ENCODE assay signal across 15 cellular contexts in genomic region chr2:231356474-231356849, GRCh38.
"Had no signal": no experiment of that assay in that cellular context is flagged by ENCODE, and none has a peak within 500 bp of the region (broad histone marks: within the 10 kb centered on the region; RNA-seq: fewer than 3 reads in every experiment).

No MANE protein-coding gene starts in this region.

- ATAC-seq: activated CD8-positive, alpha-beta memory T cell treated with anti-CD3 and anti-CD28 coated beads, Interleukin-2, amount 10 ng/mL, durations not matched to agents 7 days and 5 days; stimulated activated naive B cell treated with anti-CD40 and anti-IgM and Interleukin-4, amounts not matched to agents 10 μg/mL and 1 μg/mL and 100 μg/mL, for 72 hours; T-cell had no signal

- H3K9me3 ChIP-seq: adrenal gland, heart left ventricle, tibial nerve, vagina had no signal

- H3K27ac ChIP-seq: vagina had no signal

- H3K4me3 ChIP-seq: adrenal gland, tibial nerve, vagina had no signal

- DNase-seq: activated CD4-positive, alpha-beta memory T cell treated with anti-CD3 and anti-CD28 coated beads for 36 hours; activated CD8-positive, alpha-beta memory T cell treated with anti-CD3 and anti-CD28 coated beads, Interleukin-2, amount 10 ng/mL, durations not matched to agents 7 days and 5 days; activated T-cell treated with anti-CD3 and anti-CD28 coated beads, Interleukin-2, amount 50 U/mL, for 1 hour; cortex of kidney; effector CD8-positive, alpha-beta T cell; foreskin melanocyte; left cardiac atrium; stimulated activated CD4-positive, alpha-beta T cell treated with anti-CD3 and anti-CD28 coated beads, Interleukin-2, amount 100 ng/mL, for 48 hours; stimulated activated naive B cell treated with anti-CD40 and anti-IgM and Interleukin-4, amounts not matched to agents 10 μg/mL and 1 μg/mL and 100 μg/mL, for 72 hours; T1000 had no signal

- H3K27me3 ChIP-seq: adrenal gland, heart left ventricle, tibial nerve, vagina had no signal

- H3K36me3 ChIP-seq: vagina had no signal

- H3K4me1 ChIP-seq: adrenal gland, vagina had no signal
